Comparison of ENCODE assay signal across 33 cellular contexts in genomic region chr12:50787618-50788017, GRCh38. TPM values are rescaled to one million over a fixed set of nuclear protein-coding genes. Genes with fewer than 3 reads are reported as not detected.
DNase-seq lines count a peak whose midpoint lies in the region; ATAC-seq and TF ChIP-seq lines count a peak whose summit lies in the region.
"Had no signal": no experiment of that assay in that cellular context is flagged by ENCODE, and none has a peak within 500 bp of the region (broad histone marks: within the 10 kb centered on the region; RNA-seq: fewer than 3 reads in every experiment).

No MANE protein-coding gene starts in this region.

- ATAC-seq in foreskin keratinocyte (no peak), GM19035 (IDR thresholded peaks at IDR 0.05; ENCODE audit: unreplicated experiment) (no peak), GM18498 (IDR thresholded peaks at IDR 0.05; ENCODE audit: unreplicated experiment) (no peak)
- ATAC-seq: activated T-cell treated with anti-CD3 and anti-CD28 coated beads, Interleukin-2, amount 50 U/mL, for 72 hours; GM12878; naive thymus-derived CD8-positive, alpha-beta T cell had no signal

- peaks cover 11% of the 10 kb centered on the region for H3K4me1 Mint-ChIP-seq in activated naive CD4-positive, alpha-beta T cell treated with anti-CD3 and anti-CD28 coated beads, Interleukin-2, amount 10 ng/mL, durations not matched to agents 7 days and 5 days

- no peak overlapping the region for H3K4me3 Mint-ChIP-seq in activated naive CD4-positive, alpha-beta T cell treated with anti-CD3 and anti-CD28 coated beads, Interleukin-2, amount 10 ng/mL, durations not matched to agents 7 days and 5 days
- H3K4me3 Mint-ChIP-seq: activated CD4-positive, alpha-beta T cell treated with anti-CD3 and anti-CD28 coated beads, Interleukin-2, amount 10 ng/mL, durations not matched to agents 24 days and 14 days; activated naive CD4-positive, alpha-beta T cell treated with anti-CD3 and anti-CD28 coated beads for 36 hours; activated T-cell treated with anti-CD3 and anti-CD28 coated beads, Interleukin-2, amount 50 U/mL, for 72 hours; dendritic cell treated with granulocyte-macrophage colony-stimulating factor and Interleukin-4, amounts not matched to agents 40 ng/mL and 50 ng/mL, for 4 days; memory B cell; naive thymus-derived CD8-positive, alpha-beta T cell had no signal

- in situ Hi-C loops in Caki2 (cut with HindIII; ENCODE audit: low pct_unique_long_range_greater_than_20kb, low sequenced_read_pairs) = no loop called here

- no peaks in the 10 kb centered on the region for H3K27me3 ChIP-seq in foreskin keratinocyte
- H3K27me3 ChIP-seq in suprapubic skin = no peaks in the 10 kb centered on the region
- H3K27me3 ChIP-seq: uterus had no signal

- H3K4me1 ChIP-seq in foreskin keratinocyte (peaks cover 29% of the 10 kb centered on the region), suprapubic skin (peaks cover 9% of the 10 kb centered on the region)
- H3K4me1 ChIP-seq: uterus had no signal

- DNase-seq in Caki2 (ENCODE audit: low read depth) (peak; percentile 24), SW480 (ENCODE audit: low spot score) (peak; percentile 27), foreskin keratinocyte (no peak), suprapubic skin (ENCODE audit: low spot score in 2 of 2) (no peak), NCI-H2227 (lab: John Stamatoyannopoulos, UW; ENCODE audit: unreplicated experiment) (no peak)
- no peak for DNase-seq in activated naive CD4-positive, alpha-beta T cell treated with anti-CD3 and anti-CD28 coated beads, Interleukin-2, amount 10 ng/mL, durations not matched to agents 7 days and 5 days
- DNase-seq: activated CD4-positive, alpha-beta T cell treated with anti-CD3 and anti-CD28 coated beads, Interleukin-2, amount 10 ng/mL, durations not matched to agents 24 days and 14 days; activated naive CD4-positive, alpha-beta T cell treated with anti-CD3 and anti-CD28 coated beads for 36 hours; activated T-cell treated with anti-CD3 and anti-CD28 coated beads, Interleukin-2, amount 50 U/mL, for 72 hours; AML-193; amygdala; caudate nucleus; DND-41; hypothalamus; kidney; naive thymus-derived CD8-positive, alpha-beta T cell; NCI-H1092; NCI-H82; retina; SHP77 treated with DMSO at 0.1 percent for 48 hours; stimulated activated CD4-positive, alpha-beta T cell treated with anti-CD3 and anti-CD28 coated beads, Interleukin-15, amount 100 ng/mL, for 24 hours; stimulated activated CD8-positive, alpha-beta memory T cell treated with anti-CD3 and anti-CD28 coated beads, Interleukin-4, amount 100 ng/mL, for 48 hours; T-helper 1 cell; uterus had no signal

- no peak for TF ChIP-seq CTCF in foreskin keratinocyte (conservative IDR thresholded peaks at IDR 0.05)
- no peak for TF ChIP-seq CTCF in suprapubic skin (IDR thresholded peaks at IDR 0.05)

- no peak for TF ChIP-seq EP300 in suprapubic skin (IDR thresholded peaks at IDR 0.05)

- peaks cover 27% of the 10 kb centered on the region for H3K36me3 Mint-ChIP-seq in activated naive CD4-positive, alpha-beta T cell treated with anti-CD3 and anti-CD28 coated beads, Interleukin-2, amount 10 ng/mL, durations not matched to agents 7 days and 5 days

- no peaks in the 10 kb centered on the region for H3K36me3 ChIP-seq in suprapubic skin
- H3K36me3 ChIP-seq: uterus had no signal

- CTCF ChIA-PET in activated naive CD4-positive, alpha-beta T cell treated with anti-CD3 and anti-CD28 coated beads, Interleukin-2, amount 10 ng/mL, durations not matched to agents 7 days and 5 days (lab: Charles Lee) = no interaction called here

- H3K4me3 ChIP-seq in suprapubic skin = no peak overlapping the region
- H3K4me3 ChIP-seq: GM12878, uterus had no signal

- no peaks in the 10 kb centered on the region for H3K9me3 ChIP-seq in suprapubic skin
- H3K9me3 ChIP-seq: uterus had no signal

- peak overlapping the region; percentile 98 for H3K27ac ChIP-seq in foreskin keratinocyte
- peak overlapping the region; percentile 75 for H3K27ac ChIP-seq in suprapubic skin
- H3K27ac ChIP-seq: uterus had no signal

- H3K9me3 Mint-ChIP-seq in activated naive CD4-positive, alpha-beta T cell treated with anti-CD3 and anti-CD28 coated beads, Interleukin-2, amount 10 ng/mL, durations not matched to agents 7 days and 5 days = no peaks in the 10 kb centered on the region
- H3K9me3 Mint-ChIP-seq: activated naive CD4-positive, alpha-beta T cell treated with anti-CD3 and anti-CD28 coated beads for 36 hours; activated T-cell treated with anti-CD3 and anti-CD28 coated beads, Interleukin-2, amount 50 U/mL, for 72 hours; dendritic cell treated with granulocyte-macrophage colony-stimulating factor and Interleukin-4, amounts not matched to agents 40 ng/mL and 50 ng/mL, for 4 days had no signal

- no peak overlapping the region for H3K27ac Mint-ChIP-seq in activated naive CD4-positive, alpha-beta T cell treated with anti-CD3 and anti-CD28 coated beads, Interleukin-2, amount 10 ng/mL, durations not matched to agents 7 days and 5 days
- H3K27ac Mint-ChIP-seq: activated CD4-positive, alpha-beta T cell treated with anti-CD3 and anti-CD28 coated beads, Interleukin-2, amount 10 ng/mL, durations not matched to agents 24 days and 14 days; activated naive CD4-positive, alpha-beta T cell treated with anti-CD3 and anti-CD28 coated beads for 36 hours; memory B cell had no signal

- no peaks in the 10 kb centered on the region for H3K27me3 Mint-ChIP-seq in activated naive CD4-positive, alpha-beta T cell treated with anti-CD3 and anti-CD28 coated beads, Interleukin-2, amount 10 ng/mL, durations not matched to agents 7 days and 5 days
- H3K27me3 Mint-ChIP-seq: activated CD4-positive, alpha-beta T cell treated with anti-CD3 and anti-CD28 coated beads, Interleukin-2, amount 10 ng/mL, durations not matched to agents 24 days and 14 days; dendritic cell treated with granulocyte-macrophage colony-stimulating factor and Interleukin-4, amounts not matched to agents 40 ng/mL and 50 ng/mL, for 4 days; memory B cell; naive thymus-derived CD8-positive, alpha-beta T cell had no signal

- no peak for TF ChIP-seq POLR2A in suprapubic skin (IDR thresholded peaks at IDR 0.05)

- 96% methylated on average over 2 of the region's 2 CpGs for WGBS in suprapubic skin

RNA-seq across cellular contexts. Expression of gene ATF1, which starts 23.7 kb away (rescaled TPM):
- total RNA-seq in Caki2 (2014; rRNA removed; shearing (Covaris generic); ENCODE audit: low replicate concordance) = 26.4 and 58.6 TPM in 2 replicates
- total RNA-seq in foreskin keratinocyte = 20.8 and 21.4 TPM in 2 replicates
- polyA plus RNA-seq in foreskin keratinocyte = 9.9 and 12.4 TPM in 2 replicates
- 10 to 100 TPM; 14.8 to 32.6 (median 18.8) TPM for total RNA-seq in suprapubic skin

RNA-seq across cellular contexts. Expression of gene TMPRSS12, which starts 55.1 kb away (rescaled TPM):
- not detected in 2 replicates for total RNA-seq in Caki2 (2014; rRNA removed; shearing (Covaris generic); ENCODE audit: low replicate concordance)
- total RNA-seq in foreskin keratinocyte = not detected in 2 replicates
- polyA plus RNA-seq in foreskin keratinocyte = not detected in 2 replicates
- total RNA-seq in suprapubic skin = under 1 TPM in 1 of 4 donors, not detected in 3; 0.34 TPM
- total RNA-seq: activated CD4-positive, alpha-beta T cell treated with anti-CD3 and anti-CD28 coated beads, Interleukin-2, amount 10 ng/mL, durations not matched to agents 24 days and 14 days; activated naive CD4-positive, alpha-beta T cell treated with anti-CD3 and anti-CD28 coated beads for 36 hours; activated T-cell treated with anti-CD3 and anti-CD28 coated beads, Interleukin-2, amount 50 U/mL, for 72 hours; frontal cortex; GM12878; kidney; LHCN-M2; naive thymus-derived CD8-positive, alpha-beta T cell; OCI-LY7; omental fat pad; uterus had no signal
- polyA plus RNA-seq: GM12878; naive thymus-derived CD8-positive, alpha-beta T cell had no signal

Comparison
In these comparisons a context has a peak if more than half of its experiments do, and no peak if none do; other contexts are left out.
1. DNase-seq: peak in Caki2 (single experiment) and SW480 (single experiment); none in foreskin keratinocyte (0 of 2), suprapubic skin (0 of 2), NCI-H2227 (single experiment) and activated naive CD4-positive, alpha-beta T cell treated with anti-CD3 and anti-CD28 coated beads, Interleukin-2, amount 10 ng/mL, durations not matched to agents 7 days and 5 days (single experiment).